ENCODE assay signal across 1 cellular context in genomic region chr3:98556164-98557130, GRCh38.
TF ChIP-seq lines count a peak whose summit lies in the region.

No MANE protein-coding gene starts in this region.

TF ChIP-seq in GM12878, 131 proteins besides CTCF, POLR2A, EP300 and RAD21 (continued from another document and continues in another):
- TF ChIP-seq ZBTB40 (IDR thresholded peaks at IDR 0.05; ENCODE audit: borderline replicate concordance) (no peak), SKIL (IDR thresholded peaks at IDR 0.05; ENCODE audit: low read depth, poor library complexity, severe bottlenecking) (peak; percentile 96), PRDM15 (CRISPR knock-in tag; IDR thresholded peaks at IDR 0.05) (peak; percentile 59; the same call in 1 of the 2 replicates), USF1 (IDR thresholded peaks at IDR 0.05; ENCODE audit: borderline replicate concordance, extremely low read length, insufficient read depth, low read depth, low read length) (no peak), SP1 (IDR thresholded peaks at IDR 0.05; ENCODE audit: low read depth, low read length) (peak; percentile 91), IRF5 (IDR thresholded peaks at IDR 0.05; ENCODE audit: borderline replicate concordance) (no peak), E2F4 (IDR thresholded peaks at IDR 0.05; ENCODE audit: low read depth, low read length) (0 out of 2 replicates have a peak, but pooled peaks have one; percentile 2), NR2C1 (IDR thresholded peaks at IDR 0.05) (no peak), BACH1 (IDR thresholded peaks at IDR 0.05; ENCODE audit: borderline replicate concordance) (peak; percentile 95), ASH2L (IDR thresholded peaks at IDR 0.05; ENCODE audit: borderline replicate concordance, low read depth) (no peak), USF2 (IDR thresholded peaks at IDR 0.05; ENCODE audit: borderline replicate concordance, low read depth, low read length) (no peak), ZNF384 (IDR thresholded peaks at IDR 0.05; ENCODE audit: borderline replicate concordance, low read depth, low read length) (peak; percentile 68), ZBTB4 (CRISPR knock-in tag; IDR thresholded peaks at IDR 0.05) (no peak), ATF2 (IDR thresholded peaks at IDR 0.05; ENCODE audit: low read length) (peak; percentile 99), ZZZ3 (IDR thresholded peaks at IDR 0.05; ENCODE audit: control insufficient read depth, insufficient read length, low read depth) (no peak), BRCA1 (IDR thresholded peaks at IDR 0.05; ENCODE audit: low read depth, low read length) (no peak), CBX5 (IDR thresholded peaks at IDR 0.05; ENCODE audit: low read depth) (peak; percentile 90; the same call in 1 of the 2 replicates), BHLHE40 (IDR thresholded peaks at IDR 0.05; ENCODE audit: borderline replicate concordance in 1 of 2, low read depth in 2 of 2, low read length in 1 of 2) (peak; percentile 95 to 97), NR2F1 (conservative IDR thresholded peaks at IDR 0.05) (peak; percentile 98), TCF7 (IDR thresholded peaks at IDR 0.05; ENCODE audit: borderline replicate concordance) (peak; percentile 88), BCL3 (IDR thresholded peaks at IDR 0.05; ENCODE audit: borderline replicate concordance, insufficient read depth, low read depth, low read length, poor library complexity, severe bottlenecking) (peak; percentile 99), NRF1 (conservative IDR thresholded peaks at IDR 0.05; ENCODE audit: low read depth, low read length) (no peak), PAX5 (IDR thresholded peaks at IDR 0.05; ENCODE audit: borderline replicate concordance, low read depth, low read length) (peak; percentile 98), MYB (IDR thresholded peaks at IDR 0.05; ENCODE audit: borderline replicate concordance, low read depth, low read length) (0 out of 2 replicates have a peak, but pooled peaks have one; percentile 51), CHD2 (IDR thresholded peaks at IDR 0.05; ENCODE audit: borderline replicate concordance, low read depth, low read length) (peak; percentile 93), JUNB (IDR thresholded peaks at IDR 0.05) (peak; percentile 98)
